In genomic region chr22:20186183-20186870, GRCh38 we compare ENCODE assay signal across 1 cellular context.
A peak's percentile ranks its signal among the peaks of the same experiment; 100 is the strongest.
TF ChIP-seq lines count a peak whose summit lies in the region.

No MANE protein-coding gene starts in this region.

TF ChIP-seq in K562, 482 proteins besides CTCF, POLR2A, EP300 and RAD21 (continued from another document and continues in another):
- TF ChIP-seq CTCFL (IDR thresholded peaks at IDR 0.05; ENCODE audit: borderline replicate concordance, insufficient read depth, low read depth, low read length, poor library complexity, severe bottlenecking) = no peak
- no peak for TF ChIP-seq ZBTB33 (CRISPR knock-in tag; IDR thresholded peaks at IDR 0.05)
- no peak for TF ChIP-seq CLOCK (CRISPR knock-in tag; IDR thresholded peaks at IDR 0.05; ENCODE audit: borderline replicate concordance)
- TF ChIP-seq NFIX (CRISPR knock-in tag; IDR thresholded peaks at IDR 0.05; ENCODE audit: low read depth) = no peak
- TF ChIP-seq ZNF274 (IDR thresholded peaks at IDR 0.05; ENCODE audit: borderline replicate concordance, low read depth, low read length) = no peak
- no peak for TF ChIP-seq U2AF1 (optimal IDR thresholded peaks at IDR 0.05; ENCODE audit: low read depth, low read length)
- peak; percentile 76; the same call in 1 of the 2 replicates for TF ChIP-seq MYNN (IDR thresholded peaks at IDR 0.05)
- no peak for TF ChIP-seq MYNN (CRISPR knock-in tag; IDR thresholded peaks at IDR 0.05)
- no peak for TF ChIP-seq MYC (IDR thresholded peaks at IDR 0.05; ENCODE audit: low read depth, low read length)
- TF ChIP-seq MYC (CRISPR knock-in tag; IDR thresholded peaks at IDR 0.05; ENCODE audit: borderline replicate concordance, low read depth) = no peak
- no peak for TF ChIP-seq GTF2E2 (tag; IDR thresholded peaks at IDR 0.05)
- no peak for TF ChIP-seq ELF4 (CRISPR knock-in tag; IDR thresholded peaks at IDR 0.05)
- no peak for TF ChIP-seq ESRRB (CRISPR knock-in tag; IDR thresholded peaks at IDR 0.05; ENCODE audit: borderline replicate concordance)
- 0 out of 2 replicates have a peak, but pooled peaks have one; percentile 7 for TF ChIP-seq ZNF507 (tag; conservative IDR thresholded peaks at IDR 0.05)
- TF ChIP-seq MCM3 (IDR thresholded peaks at IDR 0.05) = no peak
- TF ChIP-seq PHF21A (IDR thresholded peaks at IDR 0.05; ENCODE audit: borderline replicate concordance, low read depth) = no peak
- no peak for TF ChIP-seq GABPA (tag; conservative IDR thresholded peaks at IDR 0.05; ENCODE audit: low read depth)
- TF ChIP-seq ZBTB9 (CRISPR knock-in tag; IDR thresholded peaks at IDR 0.05) = no peak
- TF ChIP-seq MNT (conservative IDR thresholded peaks at IDR 0.05) = no peak
- no peak for TF ChIP-seq FUS (optimal IDR thresholded peaks at IDR 0.05; ENCODE audit: low read depth, low read length)
- no peak for TF ChIP-seq KAT2B (IDR thresholded peaks at IDR 0.05; ENCODE audit: low read depth, low read length)
- TF ChIP-seq ZNF239 (CRISPR knock-in tag; IDR thresholded peaks at IDR 0.05) = peak; percentile 99
- TF ChIP-seq GATAD2B (IDR thresholded peaks at IDR 0.05; ENCODE audit: borderline replicate concordance) = no peak
- TF ChIP-seq CUX1 (CRISPR knock-in tag; IDR thresholded peaks at IDR 0.05) = no peak
- TF ChIP-seq CXXC5 (CRISPR knock-in tag; IDR thresholded peaks at IDR 0.05) = no peak
- TF ChIP-seq KDM5B (IDR thresholded peaks at IDR 0.05; ENCODE audit: insufficient replicate concordance, low read depth, low read length) = no peak
- no peak for TF ChIP-seq SIX5 (IDR thresholded peaks at IDR 0.05; ENCODE audit: borderline replicate concordance in 1 of 2, insufficient read depth in 1 of 2, low read depth in 1 of 2, low read length in 2 of 2)
- TF ChIP-seq DNMT1 (IDR thresholded peaks at IDR 0.05) = no peak
- peak; percentile 38; the same call in 1 of the 2 replicates for TF ChIP-seq ZBTB7A (IDR thresholded peaks at IDR 0.05; ENCODE audit: borderline replicate concordance, control insufficient read depth, low read depth, low read length)
- no peak for TF ChIP-seq ZNF76 (CRISPR knock-in tag; IDR thresholded peaks at IDR 0.05; ENCODE audit: borderline replicate concordance)
- TF ChIP-seq ZNF431 (CRISPR knock-in tag; IDR thresholded peaks at IDR 0.05) = no peak
- no peak for TF ChIP-seq NCOA1 (IDR thresholded peaks at IDR 0.05; ENCODE audit: low read depth)
- no peak for TF ChIP-seq FOXJ2 (tag; IDR thresholded peaks at IDR 0.05)
- TF ChIP-seq GABPB1 (CRISPR knock-in tag; IDR thresholded peaks at IDR 0.05) = no peak
- no peak for TF ChIP-seq ATF2 (CRISPR knock-in tag; IDR thresholded peaks at IDR 0.05)
- TF ChIP-seq SMAD1 (IDR thresholded peaks at IDR 0.05; ENCODE audit: low read depth, low read length, partially characterized antibody) = no peak
- no peak for TF ChIP-seq POLR3G (IDR thresholded peaks at IDR 0.05; ENCODE audit: extremely low read depth, insufficient read length, insufficient replicate concordance)
- no peak for TF ChIP-seq ZNF512 (tag; IDR thresholded peaks at IDR 0.05)
- no peak for TF ChIP-seq BCL6 (CRISPR knock-in tag; IDR thresholded peaks at IDR 0.05)
- no peak for TF ChIP-seq ZNF224 (CRISPR knock-in tag; IDR thresholded peaks at IDR 0.05)
- no peak for TF ChIP-seq ZNF780A (CRISPR knock-in tag; IDR thresholded peaks at IDR 0.05)
- TF ChIP-seq DEAF1 (CRISPR knock-in tag; IDR thresholded peaks at IDR 0.05) = no peak
- TF ChIP-seq MBD2 (IDR thresholded peaks at IDR 0.05; ENCODE audit: borderline replicate concordance, low read depth) = 0 out of 2 replicates have a peak, but pooled peaks have one; percentile 37
- no peak for TF ChIP-seq MIER1 (IDR thresholded peaks at IDR 0.05; ENCODE audit: low read depth)
- TF ChIP-seq ETV6 (IDR thresholded peaks at IDR 0.05; ENCODE audit: borderline replicate concordance in 1 of 2, low read depth in 2 of 2, low read length in 1 of 2) = no peak
- TF ChIP-seq ETV6 (CRISPR knock-in tag; IDR thresholded peaks at IDR 0.05; ENCODE audit: borderline replicate concordance) = no peak
- no peak for TF ChIP-seq OTX1 (CRISPR knock-in tag; IDR thresholded peaks at IDR 0.05)
